13 cellular contexts compared by ENCODE assay signal in genomic region chr16:31513126-31513525, GRCh38. TPM values are rescaled to one million over a fixed set of nuclear protein-coding genes. Genes with fewer than 3 reads are reported as not detected.
DNase-seq lines count a peak whose midpoint lies in the region; ATAC-seq lines count a peak whose summit lies in the region.
"Had no signal": no experiment of that assay in that cellular context is flagged by ENCODE, and none has a peak within 500 bp of the region (broad histone marks: within the 10 kb centered on the region; RNA-seq: fewer than 3 reads in every experiment).

No MANE protein-coding gene starts in this region.

- H3K36me3 ChIP-seq in SJCRH30: 0 out of 2 replicates have a peak, but pooled peaks cover under 1% of the 10 kb centered on the region
- H3K36me3 ChIP-seq: lower lobe of right lung had no signal

- no peaks in the 10 kb centered on the region for H3K4me1 ChIP-seq in SJCRH30

- ATAC-seq in HG03469 (IDR thresholded peaks at IDR 0.05; ENCODE audit: unreplicated experiment): no peak
- no peak for ATAC-seq in GM18909 (IDR thresholded peaks at IDR 0.05; ENCODE audit: poor library complexity, unreplicated experiment)

- H3K27ac ChIP-seq in SJCRH30: no peak overlapping the region
- H3K27ac ChIP-seq in epithelial cell of prostate: no peak overlapping the region
- H3K27ac ChIP-seq: lower lobe of right lung had no signal

- H3K4me3 ChIP-seq in SJCRH30: no peak overlapping the region
- H3K4me3 ChIP-seq in skeletal muscle cell (ENCODE audit: low read depth, low read length): no peak overlapping the region
- H3K4me3 ChIP-seq: lower lobe of right lung had no signal

- H3K9me3 ChIP-seq in SJCRH30 (replicated peaks): no peaks in the 10 kb centered on the region
- H3K9me3 ChIP-seq: lower lobe of right lung had no signal

- DNase-seq in HCEC 1CT: peak; percentile 39
- DNase-seq in SJCRH30: peak; percentile 30 to 46
- peak; percentile 46 for DNase-seq in epithelial cell of prostate (ENCODE audit: low read depth, low spot score)
- peak; percentile 41 for DNase-seq in skeletal muscle cell (ENCODE audit: low read depth)
- DNase-seq in KG1 (lab: John Stamatoyannopoulos, UW): no peak
- DNase-seq in activated effector memory CD4-positive, alpha-beta T cell treated with Interleukin-2 at 50 U/mL for 16 hours: no peak
- DNase-seq: CD4-positive, alpha-beta T cell; lower lobe of right lung had no signal

- H3K27me3 ChIP-seq in SJCRH30: no peaks in the 10 kb centered on the region

RNA-seq across cellular contexts. Expression of gene RUSF1, which starts 4.9 kb away (rescaled TPM):
- total RNA-seq in SJCRH30 (2014; rRNA removed; shearing (Covaris generic)): 20.8 and 21.0 TPM in 2 replicates

RNA-seq across cellular contexts. Expression of gene AHSP, which starts 14.6 kb away (rescaled TPM):
- not detected in 2 replicates for total RNA-seq in SJCRH30 (2014; rRNA removed; shearing (Covaris generic))
- total RNA-seq: CD4-positive, alpha-beta T cell; lower lobe of right lung; neural crest cell had no signal

RNA-seq across cellular contexts. Expression of gene SLC5A2, which starts 30.2 kb away (rescaled TPM):
- total RNA-seq in SJCRH30 (2014; rRNA removed; shearing (Covaris generic)): 0.04 TPM in 1 of 2 replicates, not detected in the other
- total RNA-seq: cardiac septum, neural crest cell, skeletal muscle tissue had no signal

RNA-seq across cellular contexts. Expression of gene TGFB1I1, which starts 41.2 kb away (rescaled TPM):
- 12.9 and 13.1 TPM in 2 replicates for total RNA-seq in SJCRH30 (2014; rRNA removed; shearing (Covaris generic))

RNA-seq across cellular contexts. Expression of gene ARMC5, which starts 53.8 kb away (rescaled TPM):
- total RNA-seq in SJCRH30 (2014; rRNA removed; shearing (Covaris generic)): 6.1 and 6.7 TPM in 2 replicates

Comparison
In these comparisons a context has a peak if more than half of its experiments do, and no peak if none do; other contexts are left out.
1. DNase-seq: peak in HCEC 1CT (single experiment), SJCRH30 (2 of 2), epithelial cell of prostate (single experiment) and skeletal muscle cell (single experiment); none in KG1 (single experiment) and activated effector memory CD4-positive, alpha-beta T cell treated with Interleukin-2 at 50 U/mL for 16 hours (single experiment).